In the genomic region with DNA sequence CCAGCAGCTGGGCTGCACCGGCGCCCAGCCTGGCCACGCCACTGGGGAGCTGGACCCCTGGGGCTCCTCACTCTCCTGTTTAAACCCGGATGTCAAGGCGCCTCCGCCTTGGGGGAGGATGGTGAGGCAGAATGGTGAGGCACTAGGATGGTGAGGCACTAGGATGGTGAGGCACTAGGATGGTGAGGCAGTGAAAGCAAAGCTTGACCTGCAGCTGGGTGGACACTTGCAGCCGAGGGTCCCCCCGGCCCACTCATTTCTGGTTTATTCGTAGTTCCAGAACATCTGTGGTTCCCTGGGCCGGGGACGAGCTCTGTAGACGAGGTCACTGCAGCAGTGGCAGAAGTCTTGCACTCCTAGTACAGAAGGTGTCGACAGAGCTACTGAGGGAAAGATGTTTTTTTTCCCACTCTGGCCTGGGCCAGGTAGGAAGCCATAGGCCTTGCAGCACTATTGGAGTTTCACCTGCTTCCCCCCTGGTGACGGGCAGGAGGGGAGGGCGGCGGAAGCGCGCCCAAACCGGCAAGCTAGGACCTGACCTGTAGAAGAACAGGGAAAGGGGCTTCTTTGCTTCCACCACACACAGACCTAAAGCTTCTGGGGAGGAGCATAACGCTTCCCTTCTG, we compare ENCODE assay signal across 14 cellular contexts. TPM values are rescaled to one million over a fixed set of nuclear protein-coding genes. Genes with fewer than 3 reads are reported as not detected.
A peak's percentile ranks its signal among the peaks of the same experiment; 100 is the strongest.
DNase-seq lines count a peak whose midpoint lies in the region; ATAC-seq, FAIRE-seq and TF ChIP-seq lines count a peak whose summit lies in the region.
"Had no signal": no experiment of that assay in that cellular context is flagged by ENCODE, and none has a peak within 500 bp of the region (broad histone marks: within the 10 kb centered on the region; RNA-seq: fewer than 3 reads in every experiment).

No MANE protein-coding gene starts in this region.

- H3K4me3 Mint-ChIP-seq in activated T-helper 1 cell treated with anti-CD3 and anti-CD28 coated beads, Interleukin-12 subunit alpha, Interleukin-12 subunit beta, Interleukin-2, Interleukin-4 antibody, amounts not matched to agents 30 ng/mL and 10 ng/mL and 1 ng/mL, durations not matched to agents 14 hours and 24 hours and 36 hours = peak overlapping the region; percentile 84
- H3K4me3 Mint-ChIP-seq: activated naive CD4-positive, alpha-beta T cell treated with anti-CD3 and anti-CD28 coated beads, Interleukin-2, amount 50 U/mL, for 24 hours had no signal

- no peak for TF ChIP-seq POLR2A in lower leg skin (IDR thresholded peaks at IDR 0.05)

- H3K27ac Mint-ChIP-seq in activated T-helper 1 cell treated with anti-CD3 and anti-CD28 coated beads, Interleukin-12 subunit alpha, Interleukin-12 subunit beta, Interleukin-2, Interleukin-4 antibody, amounts not matched to agents 30 ng/mL and 10 ng/mL and 1 ng/mL, durations not matched to agents 14 hours and 24 hours and 36 hours = no peak overlapping the region
- H3K27ac Mint-ChIP-seq: activated naive CD4-positive, alpha-beta T cell treated with anti-CD3 and anti-CD28 coated beads, Interleukin-2, amount 50 U/mL, for 24 hours had no signal

- peaks cover 64% of the 10 kb centered on the region for H3K27me3 Mint-ChIP-seq in activated T-helper 1 cell treated with anti-CD3 and anti-CD28 coated beads, Interleukin-12 subunit alpha, Interleukin-12 subunit beta, Interleukin-2, Interleukin-4 antibody, amounts not matched to agents 30 ng/mL and 10 ng/mL and 1 ng/mL, durations not matched to agents 14 hours and 24 hours and 36 hours (ENCODE audit: insufficient read depth)

- H3K4me1 ChIP-seq in left lung = peaks cover 4 to 42% of the 10 kb centered on the region in 2 donors
- peaks cover 0 to 3% of the 10 kb centered on the region in 2 donors for H3K4me1 ChIP-seq in small intestine (ENCODE audit: control insufficient read depth in 2 of 2, insufficient read depth in 1 of 2, low read depth in 1 of 2, low read length in 1 of 2)
- H3K4me1 ChIP-seq: SJCRH30 had no signal

- H3K36me3 Mint-ChIP-seq in activated T-helper 1 cell treated with anti-CD3 and anti-CD28 coated beads, Interleukin-12 subunit alpha, Interleukin-12 subunit beta, Interleukin-2, Interleukin-4 antibody, amounts not matched to agents 30 ng/mL and 10 ng/mL and 1 ng/mL, durations not matched to agents 14 hours and 24 hours and 36 hours (ENCODE audit: low read depth) = peaks cover 2% of the 10 kb centered on the region
- H3K36me3 Mint-ChIP-seq: activated naive CD4-positive, alpha-beta T cell treated with anti-CD3 and anti-CD28 coated beads, Interleukin-2, amount 50 U/mL, for 24 hours had no signal

- H3K9me3 Mint-ChIP-seq in activated T-helper 1 cell treated with anti-CD3 and anti-CD28 coated beads, Interleukin-12 subunit alpha, Interleukin-12 subunit beta, Interleukin-2, Interleukin-4 antibody, amounts not matched to agents 30 ng/mL and 10 ng/mL and 1 ng/mL, durations not matched to agents 14 hours and 24 hours and 36 hours = no peaks in the 10 kb centered on the region
- H3K9me3 Mint-ChIP-seq: activated naive CD4-positive, alpha-beta T cell treated with anti-CD3 and anti-CD28 coated beads, Interleukin-2, amount 50 U/mL, for 24 hours had no signal

- H3K9me3 ChIP-seq in left lung (no peaks in the 10 kb centered on the region), small intestine (ENCODE audit: control insufficient read depth, low read depth) (no peaks in the 10 kb centered on the region)
- H3K9me3 ChIP-seq: SJCRH30 had no signal

- H3K4me3 ChIP-seq in left lung = peak overlapping the region; percentile 30 to 33
- peak overlapping the region; percentile 37 to 92 for H3K4me3 ChIP-seq in small intestine (ENCODE audit: low read depth in 1 of 2, low read length in 2 of 2)
- H3K4me3 ChIP-seq in lower leg skin (ENCODE audit: low read depth, poor library complexity, severe bottlenecking) = no peak overlapping the region
- H3K4me3 ChIP-seq: SJCRH30 had no signal

- FAIRE-seq in small intestine (lab: Jason Lieb, UNC) = no peak
- FAIRE-seq: GM12891, keratinocyte had no signal

- H3K27ac ChIP-seq in left lung (peak overlapping the region; percentile 68 to 76), small intestine (ENCODE audit: low read depth in 1 of 2, low read length in 1 of 2) (peak overlapping the region; percentile 87 to 94)
- H3K27ac ChIP-seq: SJCRH30 had no signal

- TF ChIP-seq CTCF in left lung (IDR thresholded peaks at IDR 0.05) (no peak), lower leg skin (IDR thresholded peaks at IDR 0.05) (no peak)

- ATAC-seq in GM18511 (IDR thresholded peaks at IDR 0.05; ENCODE audit: unreplicated experiment) = peak; percentile 6
- peak; percentile 1 for ATAC-seq in left lung
- no peak for ATAC-seq in HG03520 (IDR thresholded peaks at IDR 0.05; ENCODE audit: unreplicated experiment)
- ATAC-seq in HG03378 (IDR thresholded peaks at IDR 0.05; ENCODE audit: unreplicated experiment) = no peak

- WGBS in small intestine, 3 donors = 9 to 16% (median 16%) methylated on average over 20 of the region's 20 CpGs
- WGBS in lower leg skin, 2 donors = 30 to 41% methylated on average over 20 of the region's 20 CpGs

- H3K36me3 ChIP-seq in left lung (no peaks in the 10 kb centered on the region), small intestine (ENCODE audit: control insufficient read depth in 2 of 2, insufficient read depth in 2 of 2, low read length in 2 of 2) (no peaks in the 10 kb centered on the region)
- H3K36me3 ChIP-seq: SJCRH30 had no signal

- intact Hi-C loops in activated T-helper 1 cell treated with anti-CD3 and anti-CD28 coated beads, Interleukin-12 subunit alpha, Interleukin-12 subunit beta, Interleukin-2, Interleukin-4 antibody, amounts not matched to agents 30 ng/mL and 10 ng/mL and 1 ng/mL, durations not matched to agents 14 hours and 24 hours and 36 hours (cut with micrococcal nuclease) = loop anchor here (1.0 to 10.0 kb wide), 3 partner anchors 18 to 829 kb away; no protein-coding TSS in a partner anchor
- intact Hi-C loops in left lung (cut with DNase I) (no loop called here), lower leg skin (cut with DNase I; ENCODE audit: low total_unique reads) (no loop called here)

- DNase-seq in activated T-helper 1 cell treated with anti-CD3 and anti-CD28 coated beads, Interleukin-12 subunit alpha, Interleukin-12 subunit beta, Interleukin-2, Interleukin-4 antibody, amounts not matched to agents 30 ng/mL and 10 ng/mL and 1 ng/mL, durations not matched to agents 14 hours and 24 hours and 36 hours (ENCODE audit: low spot score) = no peak
- no peak for DNase-seq in left lung
- peak; percentile 32 for DNase-seq in small intestine
- no peak for DNase-seq in lower leg skin (ENCODE audit: low spot score in 2 of 2)
- DNase-seq in DMS153 (lab: John Stamatoyannopoulos, UW) = no peak
- DNase-seq: DMS53, SJCRH30 had no signal

- peaks cover 41% of the 10 kb centered on the region for H3K4me1 Mint-ChIP-seq in activated T-helper 1 cell treated with anti-CD3 and anti-CD28 coated beads, Interleukin-12 subunit alpha, Interleukin-12 subunit beta, Interleukin-2, Interleukin-4 antibody, amounts not matched to agents 30 ng/mL and 10 ng/mL and 1 ng/mL, durations not matched to agents 14 hours and 24 hours and 36 hours (ENCODE audit: low read depth)

- H3K27me3 ChIP-seq in left lung (peaks cover 53 to 91% of the 10 kb centered on the region in 2 donors), small intestine (ENCODE audit: control insufficient read depth in 2 of 2, insufficient read depth in 2 of 2, low read length in 2 of 2) (peaks cover 0 to 27% of the 10 kb centered on the region in 2 donors)
- H3K27me3 ChIP-seq: SJCRH30 had no signal

RNA-seq across cellular contexts. Expression of a gene that starts 1.1 kb away (rescaled TPM):
- 3.2 and 3.6 TPM in 2 replicates for total RNA-seq in activated T-helper 1 cell treated with anti-CD3 and anti-CD28 coated beads, Interleukin-12 subunit alpha, Interleukin-12 subunit beta, Interleukin-2, Interleukin-4 antibody, amounts not matched to agents 30 ng/mL and 10 ng/mL and 1 ng/mL, durations not matched to agents 14 hours and 24 hours and 36 hours
- total RNA-seq in left lung (10 to 100 TPM in 1 of 2 donors, 1 to 10 TPM in 1; 9.6 to 25.2 TPM), lower leg skin (not detected)
- polyA plus RNA-seq in small intestine = 10 to 100 TPM in 2 of 3 donors, 1 to 10 TPM in 1; 10.0 to 18.1 (median 11.9) TPM
- total RNA-seq: cardiac septum, SJCRH30 had no signal
- polyA plus RNA-seq: keratinocyte had no signal

Comparison
In these comparisons a context has a peak if more than half of its experiments do, and no peak if none do; other contexts are left out.
1. ATAC-seq: peak in GM18511 (single experiment) and left lung (single experiment); none in HG03520 (single experiment) and HG03378 (single experiment).